9 cellular contexts compared by ENCODE assay signal in the genomic region with DNA sequence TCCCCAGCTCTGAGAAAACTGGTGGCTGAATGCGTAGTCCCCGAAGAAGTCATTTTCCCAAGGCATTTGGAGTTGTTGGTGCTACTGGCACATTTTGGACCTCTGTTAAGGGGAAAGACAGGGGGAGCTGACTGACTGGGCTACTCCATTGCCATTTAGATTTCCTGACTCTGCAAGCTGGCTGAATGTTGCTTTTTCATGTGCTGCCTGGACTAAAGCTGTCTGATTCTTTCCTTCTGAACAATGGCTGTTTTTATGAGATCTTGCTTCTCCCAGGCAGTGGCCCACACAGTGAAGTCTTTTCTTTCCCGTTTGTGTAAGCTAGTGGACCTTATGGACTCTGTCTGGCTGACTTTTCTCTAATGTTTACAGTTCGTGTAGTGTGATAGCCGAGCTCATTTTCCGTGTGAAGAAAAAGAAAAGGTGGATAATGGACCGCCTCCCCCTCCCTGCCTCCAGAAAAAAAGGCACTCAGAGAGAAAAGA. TPM values are rescaled to one million over a fixed set of nuclear protein-coding genes. Genes with fewer than 3 reads are reported as not detected.
A peak's percentile ranks its signal among the peaks of the same experiment; 100 is the strongest.
DNase-seq lines count a peak whose midpoint lies in the region; ATAC-seq and TF ChIP-seq lines count a peak whose summit lies in the region.
"Had no signal": no experiment of that assay in that cellular context is flagged by ENCODE, and none has a peak within 500 bp of the region (broad histone marks: within the 10 kb centered on the region; RNA-seq: fewer than 3 reads in every experiment).

No MANE protein-coding gene starts in this region.

- no peak overlapping the region for H3K23ac ChIP-seq in mesenchymal stem cell (ENCODE audit: low read length in 2 of 2)

- H4K91ac ChIP-seq in mesenchymal stem cell (ENCODE audit: low read length), result peak overlapping the region; percentile 2

- no peak overlapping the region for H3K4me3 Mint-ChIP-seq in activated CD8-positive, alpha-beta T cell treated with anti-CD3 and anti-CD28 coated beads, Interleukin-2, amount 10 ng/mL, durations not matched to agents 7 days and 5 days
- no peak overlapping the region for H3K4me3 Mint-ChIP-seq in activated T-helper 17 cell treated with anti-CD3 and anti-CD28 coated beads, Interleukin-2, amount 50 U/mL, for 72 hours

- H2AFZ ChIP-seq in mesenchymal stem cell (ENCODE audit: low read depth, low read length), result peak overlapping the region; percentile 36

- H3K4me3 ChIP-seq in mesenchymal stem cell (ENCODE audit: insufficient read depth in 1 of 2, low read depth in 1 of 2, low read length in 2 of 2), result peak overlapping the region in 1 of 2 experiments; percentile 53
- peak overlapping the region in 2 of 4 donors; percentile 1 to 17 for H3K4me3 ChIP-seq in stomach

- 53% methylated on average over 3 of the region's 7 CpGs for WGBS in mesenchymal stem cell
- 16 to 36% (median 20%) methylated on average over 7 of the region's 7 CpGs for WGBS in stomach, 5 donors

- H3K9ac ChIP-seq in mesenchymal stem cell (ENCODE audit: low read length), result peak overlapping the region; percentile 88

- H3K18ac ChIP-seq in mesenchymal stem cell (ENCODE audit: low read depth in 1 of 2, low read length in 2 of 2), result peak overlapping the region; percentile 31 to 72

- no peaks in the 10 kb centered on the region for H3K9me3 ChIP-seq in mesenchymal stem cell (ENCODE audit: control insufficient read depth, low read length)
- H3K9me3 ChIP-seq in stomach, result no peaks in the 10 kb centered on the region

- no peak for TF ChIP-seq CTCF in stomach (IDR thresholded peaks at IDR 0.05)

- H3K4ac ChIP-seq in mesenchymal stem cell (ENCODE audit: low read depth in 1 of 2, low read length in 2 of 2), result peak overlapping the region; percentile 2 to 11

- ATAC-seq in activated CD8-positive, alpha-beta T cell treated with anti-CD3 and anti-CD28 coated beads, Interleukin-2, amount 10 ng/mL, durations not matched to agents 7 days and 5 days, result no peak
- no peak for ATAC-seq in activated T-helper 17 cell treated with anti-CD3 and anti-CD28 coated beads, Interleukin-2, amount 50 U/mL, for 72 hours (replicated peaks)

- no peak overlapping the region for H2AK5ac ChIP-seq in mesenchymal stem cell (ENCODE audit: low read length, severe bottlenecking)

- intact Hi-C loops in stomach (cut with DNase I; ENCODE audit: low total_unique reads), result no loop called here

- TF ChIP-seq EP300 in stomach (IDR thresholded peaks at IDR 0.05), result no peak

- H3K27ac ChIP-seq in mesenchymal stem cell (ENCODE audit: low read length, poor library complexity, severe bottlenecking) (no peak overlapping the region), stomach (peak overlapping the region; percentile 77 to 92 (median 86))

- TF ChIP-seq POLR2A in stomach (IDR thresholded peaks at IDR 0.05), result no peak

- no peak overlapping the region for H2BK5ac ChIP-seq in mesenchymal stem cell (ENCODE audit: low read depth, low read length, poor library complexity, severe bottlenecking)

- CTCF ChIA-PET in activated CD8-positive, alpha-beta T cell treated with anti-CD3 and anti-CD28 coated beads, Interleukin-2, amount 10 ng/mL, durations not matched to agents 7 days and 5 days (lab: Charles Lee), result no interaction called here

- H3K4me2 ChIP-seq in mesenchymal stem cell (ENCODE audit: low read length, poor library complexity, severe bottlenecking), result no peak overlapping the region

- POLR2A ChIA-PET in activated CD8-positive, alpha-beta T cell treated with anti-CD3 and anti-CD28 coated beads, Interleukin-2, amount 10 ng/mL, durations not matched to agents 7 days and 5 days (lab: Charles Lee), result interaction anchor here (1.0 kb wide), 1 partner anchor 38 kb away, joined by 3 read pairs; no protein-coding TSS in a partner anchor

- H3K4me1 Mint-ChIP-seq in activated CD8-positive, alpha-beta T cell treated with anti-CD3 and anti-CD28 coated beads, Interleukin-2, amount 10 ng/mL, durations not matched to agents 7 days and 5 days (ENCODE audit: low read depth), result peaks cover 9% of the 10 kb centered on the region
- H3K4me1 Mint-ChIP-seq in activated T-helper 17 cell treated with anti-CD3 and anti-CD28 coated beads, Interleukin-2, amount 50 U/mL, for 72 hours, result peaks cover 13% of the 10 kb centered on the region

- no peaks in the 10 kb centered on the region for H3K36me3 Mint-ChIP-seq in activated CD8-positive, alpha-beta T cell treated with anti-CD3 and anti-CD28 coated beads, Interleukin-2, amount 10 ng/mL, durations not matched to agents 7 days and 5 days (ENCODE audit: low read depth)
- H3K36me3 Mint-ChIP-seq in activated T-helper 17 cell treated with anti-CD3 and anti-CD28 coated beads, Interleukin-2, amount 50 U/mL, for 72 hours (ENCODE audit: low read depth), result no peaks in the 10 kb centered on the region

- H3K27me3 ChIP-seq in mesenchymal stem cell (ENCODE audit: control insufficient read depth in 1 of 2, insufficient read depth in 1 of 2, low read length in 2 of 2), result no peaks in the 10 kb centered on the region
- H3K27me3 ChIP-seq in stomach, result no peaks in the 10 kb centered on the region

- H3K9me3 Mint-ChIP-seq in activated CD8-positive, alpha-beta T cell treated with anti-CD3 and anti-CD28 coated beads, Interleukin-2, amount 10 ng/mL, durations not matched to agents 7 days and 5 days (ENCODE audit: insufficient read depth), result no peaks in the 10 kb centered on the region
- H3K9me3 Mint-ChIP-seq in activated T-helper 17 cell treated with anti-CD3 and anti-CD28 coated beads, Interleukin-2, amount 50 U/mL, for 72 hours, result no peaks in the 10 kb centered on the region

- H4K8ac ChIP-seq in mesenchymal stem cell (ENCODE audit: low read length), result peak overlapping the region; percentile 78

- peak overlapping the region; percentile 70 to 80 for H2BK12ac ChIP-seq in mesenchymal stem cell (ENCODE audit: low read length in 2 of 2)

- peaks cover 45% of the 10 kb centered on the region for H3K79me1 ChIP-seq in mesenchymal stem cell (replicated peaks; ENCODE audit: low read length, poor library complexity, severe bottlenecking)

- H3K27ac Mint-ChIP-seq in activated CD8-positive, alpha-beta T cell treated with anti-CD3 and anti-CD28 coated beads, Interleukin-2, amount 10 ng/mL, durations not matched to agents 7 days and 5 days, result no peak overlapping the region
- H3K27ac Mint-ChIP-seq in activated T-helper 17 cell treated with anti-CD3 and anti-CD28 coated beads, Interleukin-2, amount 50 U/mL, for 72 hours, result no peak overlapping the region

- no peak overlapping the region for H2BK120ac ChIP-seq in mesenchymal stem cell (ENCODE audit: low read depth, low read length)

- H2BK15ac ChIP-seq in mesenchymal stem cell (ENCODE audit: low read depth, poor library complexity, severe bottlenecking), result peak overlapping the region; percentile 20

- H3K14ac ChIP-seq in mesenchymal stem cell (ENCODE audit: low read length in 2 of 2), result peak overlapping the region in 1 of 2 experiments; percentile 79

- H3K4me1 ChIP-seq in mesenchymal stem cell (ENCODE audit: control insufficient read depth, insufficient read depth, low read depth, low read length) (peaks cover 7% of the 10 kb centered on the region), stomach (peaks cover 26 to 70% (median 43%) of the 10 kb centered on the region in 4 donors)

- H3K36me3 ChIP-seq in mesenchymal stem cell (ENCODE audit: control insufficient read depth in 1 of 2, insufficient read depth in 2 of 2, low read depth in 1 of 2, low read length in 2 of 2) (no peaks in the 10 kb centered on the region), stomach (no peaks in the 10 kb centered on the region)

- no peaks in the 10 kb centered on the region for H3K27me3 Mint-ChIP-seq in activated CD8-positive, alpha-beta T cell treated with anti-CD3 and anti-CD28 coated beads, Interleukin-2, amount 10 ng/mL, durations not matched to agents 7 days and 5 days (ENCODE audit: low read depth)
- H3K27me3 Mint-ChIP-seq in activated T-helper 17 cell treated with anti-CD3 and anti-CD28 coated beads, Interleukin-2, amount 50 U/mL, for 72 hours, result no peaks in the 10 kb centered on the region

- peak; percentile 59 for DNase-seq in NCI-H69 (lab: John Stamatoyannopoulos, UW)
- peak; percentile 33 for DNase-seq in epidermal melanocyte (ENCODE audit: insufficient read length, low spot score)
- peak; percentile 71 for DNase-seq in mesenchymal stem cell
- no peak for DNase-seq in stomach
- no peak for DNase-seq in activated CD8-positive, alpha-beta T cell treated with anti-CD3 and anti-CD28 coated beads, Interleukin-2, amount 10 ng/mL, durations not matched to agents 7 days and 5 days
- no peak for DNase-seq in COLO668 (lab: John Stamatoyannopoulos, UW; ENCODE audit: unreplicated experiment)
- DNase-seq in T-helper 9 cell, result no peak
- DNase-seq: activated T-cell treated with anti-CD3 and anti-CD28 coated beads, Interleukin-2, amount 50 U/mL, for 1 hour had no signal

RNA-seq across cellular contexts. Expression of a gene that starts 38.2 kb away (rescaled TPM):
- 15.5 TPM for polyA plus RNA-seq in mesenchymal stem cell (2013, experiment 1 of 2)
- polyA plus RNA-seq in mesenchymal stem cell (2013, experiment 2 of 2), result 15.9 TPM
- 100 to 1,000 TPM in 4 of 5 donors, 10 to 100 TPM in 1; 67.1 to 328 (median 107) TPM for total RNA-seq in stomach
- polyA plus RNA-seq in stomach, result 10 to 100 TPM; 17.2 to 33.5 (median 20.1) TPM
- 10 to 100 TPM; 28.6 to 28.7 TPM for total RNA-seq in activated CD8-positive, alpha-beta T cell treated with anti-CD3 and anti-CD28 coated beads, Interleukin-2, amount 10 ng/mL, durations not matched to agents 7 days and 5 days
- 10 to 100 TPM; 17.4 to 23.8 TPM for total RNA-seq in activated T-helper 17 cell treated with anti-CD3 and anti-CD28 coated beads, Interleukin-2, amount 50 U/mL, for 72 hours

Comparison
In these comparisons a context has a peak if more than half of its experiments do, and no peak if none do; other contexts are left out.
1. DNase-seq: peak in NCI-H69 (single experiment), epidermal melanocyte (single experiment) and mesenchymal stem cell (single experiment); none in stomach (single experiment), activated CD8-positive, alpha-beta T cell treated with anti-CD3 and anti-CD28 coated beads, Interleukin-2, amount 10 ng/mL, durations not matched to agents 7 days and 5 days (single experiment), COLO668 (single experiment) and T-helper 9 cell (single experiment).